Comparison of ENCODE assay signal across 8 cellular contexts in the genomic region with DNA sequence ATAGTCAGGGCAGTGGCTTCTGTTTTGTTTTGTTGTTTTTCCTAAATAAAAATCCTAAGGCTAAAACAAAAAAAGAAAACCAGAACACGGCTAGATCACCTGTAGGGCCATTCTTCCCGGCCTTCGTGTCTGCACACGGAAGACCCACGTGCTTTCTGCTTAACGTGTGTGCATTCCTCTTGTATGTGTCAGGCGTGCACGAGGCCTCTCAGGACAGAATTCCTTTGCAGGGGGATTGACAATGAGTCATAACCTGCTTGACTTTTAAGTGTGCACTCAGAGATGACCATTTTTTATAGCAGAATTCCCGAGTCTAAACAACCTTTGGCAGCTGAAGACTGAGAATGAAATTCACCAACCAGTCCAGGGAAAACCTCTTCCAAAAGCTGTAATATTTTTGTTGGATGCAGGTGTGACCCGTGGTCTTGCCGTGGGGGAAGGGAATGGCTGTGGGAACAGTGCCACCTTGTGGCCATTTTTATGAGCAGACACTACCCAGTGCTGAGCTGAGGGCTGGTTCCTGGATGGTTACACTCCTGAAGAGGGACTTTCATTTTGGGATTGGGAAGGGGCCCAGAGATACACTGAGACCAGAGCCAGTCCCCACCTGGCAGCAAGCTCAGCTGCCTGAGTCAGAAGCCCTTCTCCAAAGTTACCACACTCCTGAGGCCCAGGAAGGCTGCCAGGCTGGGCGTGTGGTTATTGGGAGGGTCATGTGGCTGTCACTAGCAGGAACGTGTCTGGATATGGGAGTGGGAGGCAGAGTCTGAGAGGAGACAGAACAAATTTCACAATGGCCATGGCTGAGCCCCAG. TPM values are rescaled to one million over a fixed set of nuclear protein-coding genes. Genes with fewer than 3 reads are reported as not detected.
DNase-seq lines count a peak whose midpoint lies in the region; ATAC-seq and TF ChIP-seq lines count a peak whose summit lies in the region.

No MANE protein-coding gene starts in this region.

- peak overlapping the region; percentile 65 for H2BK5ac ChIP-seq in trophoblast cell (ENCODE audit: low read depth, low read length, poor library complexity)

- no peak overlapping the region for H3K4me3 ChIP-seq in CD4-positive, alpha-beta memory T cell (ENCODE audit: low read length in 2 of 2)
- H3K4me3 ChIP-seq in Karpas-422 (ENCODE audit: low read length) (no peak overlapping the region), trophoblast cell (ENCODE audit: low read depth, low read length) (no peak overlapping the region), upper lobe of right lung (no peak overlapping the region)

- no peak overlapping the region for H3K27ac ChIP-seq in CD4-positive, alpha-beta memory T cell (ENCODE audit: low read depth, low read length)
- H3K27ac ChIP-seq in Karpas-422 (ENCODE audit: low read length) = no peak overlapping the region
- H3K27ac ChIP-seq in trophoblast cell (ENCODE audit: low read depth, low read length) = peak overlapping the region; percentile 84
- H3K27ac ChIP-seq in upper lobe of right lung = peak overlapping the region; percentile 75

- no peak overlapping the region for H3K4ac ChIP-seq in trophoblast cell (ENCODE audit: low read depth, low read length)

- H3K79me2 ChIP-seq in Karpas-422 (ENCODE audit: low read length) (no peaks in the 10 kb centered on the region), trophoblast cell (ENCODE audit: control insufficient read depth, insufficient read depth, low read length, poor library complexity) (no peaks in the 10 kb centered on the region)

- H3K27me3 ChIP-seq in CD4-positive, alpha-beta memory T cell (ENCODE audit: insufficient read depth, low read length) = no peaks in the 10 kb centered on the region
- H3K27me3 ChIP-seq in Karpas-422 (ENCODE audit: low read length) (no peaks in the 10 kb centered on the region), trophoblast cell (ENCODE audit: insufficient read depth, low read length) (no peaks in the 10 kb centered on the region), upper lobe of right lung (no peaks in the 10 kb centered on the region)

- CTCF ChIA-PET in CD4-positive, alpha-beta memory T cell (lab: Charles Lee; ENCODE audit: partially characterized antibody) = interaction anchor here (0.6 to 17.4 kb wide), 38 partner anchors 9 to 1253 kb away, joined by 3 to 540 read pairs (median 4); no protein-coding TSS in a partner anchor

- H2AK5ac ChIP-seq in trophoblast cell (ENCODE audit: low read length) = peak overlapping the region; percentile 22

- peak overlapping the region; percentile 57 for H4K8ac ChIP-seq in trophoblast cell (ENCODE audit: low read depth, low read length)

- peaks cover 28% of the 10 kb centered on the region for H3K79me1 ChIP-seq in trophoblast cell (ENCODE audit: low read length)

- H4K12ac ChIP-seq in trophoblast cell (ENCODE audit: low read depth, low read length) = no peak overlapping the region

- peak; percentile 89 for TF ChIP-seq CTCF in upper lobe of right lung (IDR thresholded peaks at IDR 0.05)

- no peak overlapping the region for H3K23ac ChIP-seq in trophoblast cell (ENCODE audit: low read length)

- H3K18ac ChIP-seq in trophoblast cell (ENCODE audit: low read length) = peak overlapping the region; percentile 17

- no peaks in the 10 kb centered on the region for H3K36me3 Mint-ChIP-seq in CD4-positive, alpha-beta memory T cell
- no peaks in the 10 kb centered on the region for H3K36me3 Mint-ChIP-seq in activated naive CD4-positive, alpha-beta T cell treated with anti-CD3 and anti-CD28 coated beads, Interleukin-2, amount 50 U/mL, for 72 hours

- H2AFZ ChIP-seq in Karpas-422 (ENCODE audit: low read length) (no peak overlapping the region), trophoblast cell (ENCODE audit: insufficient read depth, low read length, poor library complexity) (peak overlapping the region; percentile 13)

- H3K27ac Mint-ChIP-seq in CD4-positive, alpha-beta memory T cell = no peak overlapping the region
- H3K27ac Mint-ChIP-seq in activated naive CD4-positive, alpha-beta T cell treated with anti-CD3 and anti-CD28 coated beads, Interleukin-2, amount 50 U/mL, for 72 hours = no peak overlapping the region

- no peaks in the 10 kb centered on the region for H3K9me3 Mint-ChIP-seq in CD4-positive, alpha-beta memory T cell
- no peaks in the 10 kb centered on the region for H3K9me3 Mint-ChIP-seq in activated naive CD4-positive, alpha-beta T cell treated with anti-CD3 and anti-CD28 coated beads, Interleukin-2, amount 50 U/mL, for 72 hours

- H3K36me3 ChIP-seq in CD4-positive, alpha-beta memory T cell (ENCODE audit: insufficient read depth, low read length) = no peaks in the 10 kb centered on the region
- H3K36me3 ChIP-seq in Karpas-422 (ENCODE audit: insufficient read depth, low read length) (no peaks in the 10 kb centered on the region), trophoblast cell (ENCODE audit: control insufficient read depth in 1 of 2, insufficient read depth in 2 of 2, low read length in 2 of 2) (no peaks in the 10 kb centered on the region), upper lobe of right lung (no peaks in the 10 kb centered on the region)

- no peaks in the 10 kb centered on the region for H3K9me2 ChIP-seq in Karpas-422 (replicated peaks; ENCODE audit: insufficient read depth, low read length)

- no peak overlapping the region for H3K4me3 Mint-ChIP-seq in CD4-positive, alpha-beta memory T cell

- peak overlapping the region; percentile 80 for H4K91ac ChIP-seq in trophoblast cell (ENCODE audit: low read depth, low read length)

- peak overlapping the region; percentile 74 for H2BK12ac ChIP-seq in trophoblast cell (ENCODE audit: low read length)

- H2BK120ac ChIP-seq in trophoblast cell (ENCODE audit: insufficient read depth, low read length, poor library complexity) = peak overlapping the region; percentile 57

- H3K9ac ChIP-seq in Karpas-422 (ENCODE audit: low read length) (no peak overlapping the region), trophoblast cell (ENCODE audit: low read length) (no peak overlapping the region)

- no peak overlapping the region for H3K4me2 ChIP-seq in Karpas-422 (ENCODE audit: low read depth, low read length, poor library complexity, severe bottlenecking)
- H3K4me2 ChIP-seq in trophoblast cell (ENCODE audit: low read length) = peak overlapping the region; percentile 47

- peak overlapping the region; percentile 40 for H3K14ac ChIP-seq in trophoblast cell (ENCODE audit: low read length)

- no peaks in the 10 kb centered on the region for H4K20me1 ChIP-seq in Karpas-422 (ENCODE audit: insufficient read depth, low read depth, low read length)

- no peaks in the 10 kb centered on the region for H3K9me3 ChIP-seq in CD4-positive, alpha-beta memory T cell (ENCODE audit: control insufficient read depth in 1 of 2, low read length in 2 of 2)
- no peaks in the 10 kb centered on the region for H3K9me3 ChIP-seq in Karpas-422 (ENCODE audit: low read length)
- peaks cover 4% of the 10 kb centered on the region for H3K9me3 ChIP-seq in trophoblast cell (ENCODE audit: insufficient read depth, low read depth, low read length)
- no peaks in the 10 kb centered on the region for H3K9me3 ChIP-seq in upper lobe of right lung

- H3K4me1 Mint-ChIP-seq in CD4-positive, alpha-beta memory T cell = peaks cover 2 to 5% (median 3%) of the 10 kb centered on the region in 4 donors

- POLR2A ChIA-PET in CD4-positive, alpha-beta memory T cell (lab: Charles Lee; ENCODE audit: partially characterized antibody) = interaction anchor here (1.0 to 1.2 kb wide), 2 partner anchors 42 to 1235 kb away, joined by 3 read pairs; a partner anchor contains a TSS

- no peaks in the 10 kb centered on the region for H3K27me3 Mint-ChIP-seq in CD4-positive, alpha-beta memory T cell

- H3K4me1 ChIP-seq in CD4-positive, alpha-beta memory T cell (ENCODE audit: insufficient read depth, low read length) = no peaks in the 10 kb centered on the region
- H3K4me1 ChIP-seq in Karpas-422 (ENCODE audit: low read length) (no peaks in the 10 kb centered on the region), trophoblast cell (ENCODE audit: control insufficient read depth in 1 of 2, insufficient read depth in 2 of 2, low read length in 2 of 2) (peaks cover 15 to 22% of the 10 kb centered on the region in 2 experiments), upper lobe of right lung (peaks cover 21% of the 10 kb centered on the region)

- WGBS in trophoblast cell (ENCODE audit: extremely low coverage, insufficient coverage, insufficient read length) = no CpG with 5 or more reads among the region's 13 CpGs

- ATAC-seq in GM19463 (IDR thresholded peaks at IDR 0.05; ENCODE audit: unreplicated experiment) (peak; percentile 72), upper lobe of right lung (peak; percentile 81)
- ATAC-seq in activated naive CD4-positive, alpha-beta T cell treated with anti-CD3 and anti-CD28 coated beads, Interleukin-2, amount 50 U/mL, for 72 hours = peak; percentile 70 to 83

- DNase-seq in CD4-positive, alpha-beta memory T cell = peak in 4 of 5 donors; percentile 49 to 60 (median 50)
- DNase-seq in Karpas-422 (peak; percentile 79), SK-N-DZ (ENCODE audit: low spot score) (peak; percentile 71), head of caudate nucleus (peak; percentile 55 to 93 (median 82)), trophoblast cell (peak; percentile 80 to 91), upper lobe of right lung (peak; percentile 94)
- peak; percentile 60 to 74 for DNase-seq in activated naive CD4-positive, alpha-beta T cell treated with anti-CD3 and anti-CD28 coated beads, Interleukin-2, amount 50 U/mL, for 72 hours (ENCODE audit: low spot score in 2 of 2)

- intact Hi-C loops in CD4-positive, alpha-beta memory T cell (cut with micrococcal nuclease) = loop anchor here (1.0 to 10.0 kb wide), 5 partner anchors 113 to 1109 kb away; no protein-coding TSS in a partner anchor
- intact Hi-C loops in head of caudate nucleus (cut with DNase I) (loop anchor here (5.0 to 10.0 kb wide), 2 partner anchors 112 to 239 kb away; no protein-coding TSS in a partner anchor), upper lobe of right lung (cut with DNase I) (loop anchor here (10.0 kb wide), 3 partner anchors 129 to 239 kb away; no protein-coding TSS in a partner anchor)

RNA-seq across cellular contexts. Expression of a gene that starts 35.7 kb away (rescaled TPM):
- under 1 TPM in 1 of 2 experiments, not detected in 1; 0.89 TPM for total RNA-seq in CD4-positive, alpha-beta memory T cell
- polyA plus RNA-seq in CD4-positive, alpha-beta memory T cell = 1 to 10 TPM; 2.9 to 3.1 TPM
- total RNA-seq in Karpas-422 (2014; rRNA removed; shearing (Covaris generic); ENCODE audit: low replicate concordance) = not detected in 2 replicates
- 41.0 and 47.8 TPM in 2 replicates for polyA plus RNA-seq in SK-N-DZ (2014; cell fraction: cytosol; rRNA removed)
- polyA plus RNA-seq in SK-N-DZ (2014; cell fraction: nucleus; rRNA removed) = 37.4 and 46.4 TPM in 2 replicates
- not detected for total RNA-seq in activated naive CD4-positive, alpha-beta T cell treated with anti-CD3 and anti-CD28 coated beads, Interleukin-2, amount 50 U/mL, for 72 hours
- 41.2 and 42.2 TPM in 2 replicates for polyA plus RNA-seq in trophoblast cell (2013)
- total RNA-seq in upper lobe of right lung = 217 TPM

Comparison
In these comparisons a context has a peak if more than half of its experiments do, and no peak if none do; other contexts are left out.
1. H3K27ac ChIP-seq: peak in trophoblast cell (single experiment) and upper lobe of right lung (single experiment); none in CD4-positive, alpha-beta memory T cell (single experiment) and Karpas-422 (single experiment).
2. RNA of a gene that starts 35.7 kb away (total RNA-seq): 217 TPM in upper lobe of right lung (single experiment); 0.89 TPM in CD4-positive, alpha-beta memory T cell, not detected in activated naive CD4-positive, alpha-beta T cell treated with anti-CD3 and anti-CD28 coated beads, Interleukin-2, amount 50 U/mL, for 72 hours and not detected in Karpas-422; every median in the first group is over 100 times any median in the second.
3. Peak in every context shown above with its lines, with median percentiles within 50 percentile points of each other: DNase-seq and ATAC-seq.